ENCODE assay signal across 26 cellular contexts in genomic region chr4:52035190-52035589, GRCh38. TPM values are rescaled to one million over a fixed set of nuclear protein-coding genes. Genes with fewer than 3 reads are reported as not detected.
DNase-seq lines count a peak whose midpoint lies in the region; ATAC-seq and TF ChIP-seq lines count a peak whose summit lies in the region.
"Had no signal": no experiment of that assay in that cellular context is flagged by ENCODE, and none has a peak within 500 bp of the region (broad histone marks: within the 10 kb centered on the region; RNA-seq: fewer than 3 reads in every experiment).

No MANE protein-coding gene starts in this region.

- POLR2A ChIA-PET in CD4-positive, alpha-beta memory T cell (lab: Charles Lee; ENCODE audit: partially characterized antibody): interaction anchor here (1.7 kb wide), 1 partner anchor 193 kb away, joined by 4 read pairs; the partner anchor contains the start of gene DCUN1D4
- POLR2A ChIA-PET in PC-3 (lab: Charles Lee; ENCODE audit: unreplicated experiment): no interaction called here

- H3K4me1 Mint-ChIP-seq in CD4-positive, CD25-positive, alpha-beta regulatory T cell: peaks cover 10 to 46% (median 26%) of the 10 kb centered on the region in 4 donors
- H3K4me1 Mint-ChIP-seq in glutamatergic neuron (ENCODE audit: low read depth, unreplicated experiment): peaks cover 34% of the 10 kb centered on the region
- peaks cover 27% of the 10 kb centered on the region for H3K4me1 Mint-ChIP-seq in neural progenitor cell
- peaks cover 21 to 36% (median 29%) of the 10 kb centered on the region in 4 donors for H3K4me1 Mint-ChIP-seq in CD4-positive, alpha-beta memory T cell

- H3K9ac ChIP-seq in Loucy (ENCODE audit: low read depth, low read length, poor library complexity, severe bottlenecking): no peak overlapping the region
- no peak overlapping the region for H3K9ac ChIP-seq in neural progenitor cell
- no peak overlapping the region for H3K9ac ChIP-seq in PC-3 (ENCODE audit: low read length)
- H3K9ac ChIP-seq: GM23248 had no signal

- CTCF ChIA-PET in CD4-positive, alpha-beta memory T cell (lab: Charles Lee; ENCODE audit: partially characterized antibody): interaction anchor here (1.2 kb wide), 1 partner anchor 203 kb away, joined by 3 read pairs; no protein-coding TSS in a partner anchor
- CTCF ChIA-PET in PC-3 (lab: Charles Lee): no interaction called here

- H3K27ac ChIP-seq in CD4-positive, CD25-positive, alpha-beta regulatory T cell (ENCODE audit: insufficient read depth, low read length, poor library complexity, severe bottlenecking): no peak overlapping the region
- H3K27ac ChIP-seq in neural progenitor cell (no peak overlapping the region), body of pancreas (no peak overlapping the region), PC-3 (ENCODE audit: low read length) (no peak overlapping the region)
- no peak overlapping the region for H3K27ac ChIP-seq in CD4-positive, alpha-beta memory T cell (ENCODE audit: low read depth, low read length)
- H3K27ac ChIP-seq: GM23248, PC-9, SJCRH30 had no signal

- TF ChIP-seq POLR2A in body of pancreas (IDR thresholded peaks at IDR 0.05): no peak

- H3K4me3 ChIP-seq in CD4-positive, CD25-positive, alpha-beta regulatory T cell (ENCODE audit: low read depth, low read length): no peak overlapping the region
- no peak overlapping the region for H3K4me3 ChIP-seq in Loucy (ENCODE audit: low read length, poor library complexity, severe bottlenecking)
- peak overlapping the region; percentile 89 for H3K4me3 ChIP-seq in neural progenitor cell
- H3K4me3 ChIP-seq in body of pancreas: no peak overlapping the region
- no peak overlapping the region for H3K4me3 ChIP-seq in CD4-positive, alpha-beta memory T cell (ENCODE audit: low read length in 2 of 2)
- H3K4me3 ChIP-seq in PC-3 (ENCODE audit: low read length): no peak overlapping the region
- H3K4me3 ChIP-seq: GM23248, MG63, PC-9, SJCRH30 had no signal

- no peak for DNase-seq in CD4-positive, CD25-positive, alpha-beta regulatory T cell
- DNase-seq in glutamatergic neuron (no peak), neural progenitor cell (ENCODE audit: low spot score) (no peak), body of pancreas (no peak), PC-3 (no peak)
- DNase-seq in CD4-positive, alpha-beta memory T cell: no peak
- DNase-seq: COR-L47, DMS53, GM23248, H7, Kasumi-1, MG63, NCI-H1105 treated with DMSO at 0.1 percent for 48 hours, NCI-H2081, NCI-H2227 treated with DMSO at 0.1 percent for 48 hours, NCI-H526 treated with DMSO at 0.1 percent for 48 hours, PC-9, SJCRH30 had no signal

- no peaks in the 10 kb centered on the region for H3K9me3 ChIP-seq in CD4-positive, CD25-positive, alpha-beta regulatory T cell (ENCODE audit: control insufficient read depth in 2 of 2, low read length in 2 of 2)
- H3K9me3 ChIP-seq in Loucy (ENCODE audit: insufficient read depth, low read depth, low read length) (no peaks in the 10 kb centered on the region), neural progenitor cell (ENCODE audit: low read depth) (no peaks in the 10 kb centered on the region), body of pancreas (no peaks in the 10 kb centered on the region), PC-3 (ENCODE audit: low read length) (no peaks in the 10 kb centered on the region)
- no peaks in the 10 kb centered on the region for H3K9me3 ChIP-seq in CD4-positive, alpha-beta memory T cell (ENCODE audit: control insufficient read depth in 1 of 2, low read length in 2 of 2)
- H3K9me3 ChIP-seq: MG63, SJCRH30 had no signal

- BruUV-seq in PC-3 (replicated peaks; lab: Mats Ljungman, UMichigan): no TSS peak

- TF ChIP-seq CTCF in Loucy (conservative IDR thresholded peaks at IDR 0.05; ENCODE audit: low read length) (no peak), glutamatergic neuron (IDR thresholded peaks at IDR 0.05; ENCODE audit: partially characterized antibody, unreplicated experiment) (no peak), neural progenitor cell (IDR thresholded peaks at IDR 0.05) (no peak), body of pancreas (IDR thresholded peaks at IDR 0.05) (no peak), PC-3 (conservative IDR thresholded peaks at IDR 0.05; ENCODE audit: low read depth, low read length) (no peak)

- H3K27me3 ChIP-seq in CD4-positive, CD25-positive, alpha-beta regulatory T cell (ENCODE audit: control insufficient read depth, insufficient read depth, low read length): peaks cover 3% of the 10 kb centered on the region
- H3K27me3 ChIP-seq in Loucy (ENCODE audit: insufficient read depth, low read length, poor library complexity, severe bottlenecking) (no peaks in the 10 kb centered on the region), neural progenitor cell (peaks cover 9% of the 10 kb centered on the region), body of pancreas (no peaks in the 10 kb centered on the region), PC-3 (ENCODE audit: low read length) (no peaks in the 10 kb centered on the region)
- no peaks in the 10 kb centered on the region for H3K27me3 ChIP-seq in CD4-positive, alpha-beta memory T cell (ENCODE audit: insufficient read depth, low read length)
- H3K27me3 ChIP-seq: SJCRH30 had no signal

- H3F3A ChIP-seq in Loucy (ENCODE audit: low read depth) (no peaks in the 10 kb centered on the region), neural progenitor cell (ENCODE audit: low read depth) (peaks cover 24% of the 10 kb centered on the region), PC-3 (ENCODE audit: low read length, unreplicated experiment) (no peaks in the 10 kb centered on the region)

- H3K36me3 ChIP-seq in CD4-positive, CD25-positive, alpha-beta regulatory T cell (ENCODE audit: control insufficient read depth, insufficient read depth, low read length): no peaks in the 10 kb centered on the region
- H3K36me3 ChIP-seq in Loucy (ENCODE audit: insufficient read depth, low read length) (no peaks in the 10 kb centered on the region), neural progenitor cell (peaks cover 28% of the 10 kb centered on the region), body of pancreas (replicated peaks in 1 of 2; ENCODE audit: insufficient read depth in 1 of 2, low read depth in 2 of 2) (no peaks in the 10 kb centered on the region), PC-3 (ENCODE audit: low read depth, low read length) (peaks cover 15% of the 10 kb centered on the region; the same call in 1 of the 2 replicates)
- H3K36me3 ChIP-seq in CD4-positive, alpha-beta memory T cell (ENCODE audit: insufficient read depth, low read length): no peaks in the 10 kb centered on the region

- H3K4me2 ChIP-seq in Loucy (ENCODE audit: low read depth, low read length, poor library complexity, severe bottlenecking) (peak overlapping the region; percentile 88), neural progenitor cell (peak overlapping the region; percentile 96), PC-3 (ENCODE audit: low read length) (no peak overlapping the region)
- H3K4me2 ChIP-seq: PC-9 had no signal

- H3K79me2 ChIP-seq in Loucy (ENCODE audit: insufficient read depth, low read length) (peaks cover 12% of the 10 kb centered on the region; the same call in 1 of the 2 replicates), neural progenitor cell (ENCODE audit: low read depth) (peaks cover 84% of the 10 kb centered on the region), PC-3 (ENCODE audit: low read length) (peaks cover 44% of the 10 kb centered on the region)

- 92% methylated on average over 2 of the region's 2 CpGs for WGBS in body of pancreas, 2 donors

- H3K4me1 ChIP-seq in CD4-positive, CD25-positive, alpha-beta regulatory T cell (ENCODE audit: control insufficient read depth, insufficient read depth, low read length, poor library complexity, severe bottlenecking): peaks cover 12% of the 10 kb centered on the region
- H3K4me1 ChIP-seq in Loucy (ENCODE audit: insufficient read depth, low read length, poor library complexity, severe bottlenecking) (peaks cover 25% of the 10 kb centered on the region), neural progenitor cell (peaks cover 45% of the 10 kb centered on the region), body of pancreas (peaks cover 7% of the 10 kb centered on the region), PC-3 (ENCODE audit: insufficient read depth, low read length) (peaks cover 17% of the 10 kb centered on the region)
- H3K4me1 ChIP-seq in CD4-positive, alpha-beta memory T cell (ENCODE audit: insufficient read depth, low read length): peaks cover 10% of the 10 kb centered on the region

- H2AFZ ChIP-seq in Loucy (ENCODE audit: low read length) (no peak overlapping the region), neural progenitor cell (replicated peaks) (no peak overlapping the region), PC-3 (ENCODE audit: low read length) (no peak overlapping the region)
- H2AFZ ChIP-seq: GM23248, PC-9 had no signal

- H3K36me3 Mint-ChIP-seq in CD4-positive, CD25-positive, alpha-beta regulatory T cell: peaks cover 7% of the 10 kb centered on the region
- H3K36me3 Mint-ChIP-seq in glutamatergic neuron (ENCODE audit: unreplicated experiment) (peaks cover 4% of the 10 kb centered on the region), neural progenitor cell (peaks cover 38% of the 10 kb centered on the region)
- H3K36me3 Mint-ChIP-seq in CD4-positive, alpha-beta memory T cell: peaks cover 13 to 14% of the 10 kb centered on the region in 2 donors

- H3K27me3 Mint-ChIP-seq in CD4-positive, CD25-positive, alpha-beta regulatory T cell: peaks cover 9% of the 10 kb centered on the region
- H3K27me3 Mint-ChIP-seq in glutamatergic neuron (ENCODE audit: unreplicated experiment) (peaks cover 10% of the 10 kb centered on the region), neural progenitor cell (ENCODE audit: insufficient read depth, low read depth) (peaks cover 2% of the 10 kb centered on the region)
- H3K27me3 Mint-ChIP-seq in CD4-positive, alpha-beta memory T cell: no peaks in the 10 kb centered on the region

- peaks cover 0 to 2% (median 0%) of the 10 kb centered on the region in 7 donors for H3K9me3 Mint-ChIP-seq in CD4-positive, CD25-positive, alpha-beta regulatory T cell
- H3K9me3 Mint-ChIP-seq in glutamatergic neuron (ENCODE audit: unreplicated experiment) (peaks cover 14% of the 10 kb centered on the region), neural progenitor cell (no peaks in the 10 kb centered on the region)
- H3K9me3 Mint-ChIP-seq in CD4-positive, alpha-beta memory T cell: no peaks in the 10 kb centered on the region

- H3K9me2 ChIP-seq in Loucy (replicated peaks; ENCODE audit: low read depth, low read length) (no peaks in the 10 kb centered on the region), PC-3 (replicated peaks; ENCODE audit: low read length) (no peaks in the 10 kb centered on the region)

- H3K27ac Mint-ChIP-seq in CD4-positive, CD25-positive, alpha-beta regulatory T cell: peak overlapping the region in 1 of 3 donors; percentile 7
- H3K27ac Mint-ChIP-seq in glutamatergic neuron (ENCODE audit: unreplicated experiment) (no peak overlapping the region), neural progenitor cell (no peak overlapping the region)
- H3K27ac Mint-ChIP-seq in CD4-positive, alpha-beta memory T cell: peak overlapping the region in 1 of 7 donors; percentile 2

- intact Hi-C loops in body of pancreas (cut with DNase I): no loop called here
- intact Hi-C loops in CD4-positive, alpha-beta memory T cell (cut with micrococcal nuclease): loop anchor here (5.0 to 10.0 kb wide), 2 partner anchors 677 to 1330 kb away; partner anchors contain the start of gene SCFD2
- intact Hi-C loops in PC-3 (cut with micrococcal nuclease): loop anchor here (10.0 kb wide), 1 partner anchor 140 kb away; no protein-coding TSS in a partner anchor

- ATAC-seq in CD4-positive, CD25-positive, alpha-beta regulatory T cell (ENCODE audit: low read depth in 2 of 2): no peak
- no peak for ATAC-seq in body of pancreas
- no peak for ATAC-seq in PC-3
- no peak for ATAC-seq in GM21528 (IDR thresholded peaks at IDR 0.05; ENCODE audit: low FRiP score, unreplicated experiment)
- ATAC-seq: Right ventricle myocardium inferior, SK-N-SH treated with all-trans-retinoic acid at 6 μM for 48 hours had no signal

- H4K20me1 ChIP-seq in Loucy (ENCODE audit: insufficient read depth, low read length, poor library complexity, severe bottlenecking): no peaks in the 10 kb centered on the region
- peaks cover 46% of the 10 kb centered on the region for H4K20me1 ChIP-seq in neural progenitor cell (ENCODE audit: low read depth)
- no peaks in the 10 kb centered on the region for H4K20me1 ChIP-seq in PC-3 (ENCODE audit: low read length)

- peak overlapping the region in 3 of 4 donors; percentile 4 to 83 (median 21) for H3K4me3 Mint-ChIP-seq in CD4-positive, CD25-positive, alpha-beta regulatory T cell
- H3K4me3 Mint-ChIP-seq in glutamatergic neuron (ENCODE audit: unreplicated experiment) (peak overlapping the region; percentile 95), neural progenitor cell (peak overlapping the region; percentile 6)
- peak overlapping the region in 1 of 8 donors; percentile 67 for H3K4me3 Mint-ChIP-seq in CD4-positive, alpha-beta memory T cell

RNA-seq across cellular contexts. Expression of gene SGCB, which starts 2.9 kb away (rescaled TPM):
- total RNA-seq in CD4-positive, CD25-positive, alpha-beta regulatory T cell: 6.1 TPM
- 1 to 10 TPM; 3.6 to 8.3 (median 6.0) TPM for polyA plus RNA-seq in CD4-positive, CD25-positive, alpha-beta regulatory T cell
- 169 TPM for total RNA-seq in glutamatergic neuron (ENCODE audit: unreplicated experiment)
- total RNA-seq in neural progenitor cell (ENCODE audit: low replicate concordance): 33.8 and 51.8 TPM in 2 replicates
- 1 to 10 TPM; 5.3 to 9.3 TPM for total RNA-seq in body of pancreas
- 1 to 10 TPM; 7.4 to 7.5 TPM for total RNA-seq in CD4-positive, alpha-beta memory T cell
- 1 to 10 TPM; 5.1 to 7.4 TPM for polyA plus RNA-seq in CD4-positive, alpha-beta memory T cell
- 17.3 and 17.7 TPM in 2 replicates for total RNA-seq in PC-3 (2014; rRNA removed)

RNA-seq across cellular contexts. Expression of gene LRRC66, which starts 15.0 kb away (rescaled TPM):
- 0.37 TPM for total RNA-seq in CD4-positive, CD25-positive, alpha-beta regulatory T cell
- not detected for polyA plus RNA-seq in CD4-positive, CD25-positive, alpha-beta regulatory T cell
- total RNA-seq in glutamatergic neuron (ENCODE audit: unreplicated experiment) (1.5 TPM), neural progenitor cell (ENCODE audit: low replicate concordance) (0.40 and 1.0 TPM in 2 replicates), body of pancreas (under 1 TPM; 0.33 to 0.78 TPM), PC-3 (2014; rRNA removed) (0.58 and 1.1 TPM in 2 replicates)
- total RNA-seq in CD4-positive, alpha-beta memory T cell: under 1 TPM; 0.30 to 0.41 TPM
- under 1 TPM in 1 of 2 donors, not detected in 1; 0.08 TPM for polyA plus RNA-seq in CD4-positive, alpha-beta memory T cell
- total RNA-seq: A172, Daoy, G401 had no signal

RNA-seq across cellular contexts. Expression of gene SPATA18, which starts 15.9 kb away (rescaled TPM):
- total RNA-seq in CD4-positive, CD25-positive, alpha-beta regulatory T cell: not detected
- polyA plus RNA-seq in CD4-positive, CD25-positive, alpha-beta regulatory T cell: not detected
- total RNA-seq in glutamatergic neuron (ENCODE audit: unreplicated experiment) (3.9 TPM), neural progenitor cell (ENCODE audit: low replicate concordance) (5.4 and 7.2 TPM in 2 replicates), body of pancreas (1 to 10 TPM; 4.0 to 8.0 TPM), PC-3 (2014; rRNA removed) (not detected in 2 replicates)
- under 1 TPM in 1 of 2 experiments, not detected in 1; 0.44 TPM for total RNA-seq in CD4-positive, alpha-beta memory T cell
- not detected for polyA plus RNA-seq in CD4-positive, alpha-beta memory T cell
- total RNA-seq: A172, Daoy, HT-29, SJCRH30 had no signal
